Comparison of ENCODE assay signal across 8 cellular contexts in genomic region chr17:36602924-36603384, GRCh38. TPM values are rescaled to one million over a fixed set of nuclear protein-coding genes. Genes with fewer than 3 reads are reported as not detected.
DNase-seq lines count a peak whose midpoint lies in the region; ATAC-seq and TF ChIP-seq lines count a peak whose summit lies in the region.

No MANE protein-coding gene starts in this region.

- TF ChIP-seq CTCF in DOHH2 (IDR thresholded peaks at IDR 0.05; ENCODE audit: low read depth, low read length, poor library complexity, severe bottlenecking): peak; percentile 83
- peak; percentile 62 to 85 (median 77) for TF ChIP-seq CTCF in heart right ventricle (IDR thresholded peaks at IDR 0.05)
- TF ChIP-seq CTCF in psoas muscle (IDR thresholded peaks at IDR 0.05): peak; percentile 79
- peak; percentile 1 to 68 (median 60) for TF ChIP-seq CTCF in vagina (IDR thresholded peaks at IDR 0.05)

- peak overlapping the region; percentile 75 for H3K4me2 ChIP-seq in DOHH2 (ENCODE audit: low read length)

- H3K4me3 Mint-ChIP-seq in activated naive CD8-positive, alpha-beta T cell: peak overlapping the region; percentile 94

- 30 to 34% methylated on average over 5 of the region's 5 CpGs for WGBS in heart right ventricle, 2 donors
- 17% methylated on average over 5 of the region's 5 CpGs for WGBS in psoas muscle, 3 donors

- H3K9me3 Mint-ChIP-seq in activated naive CD8-positive, alpha-beta T cell (ENCODE audit: low read depth): no peaks in the 10 kb centered on the region

- peak overlapping the region; percentile 64 for H3K27ac Mint-ChIP-seq in activated naive CD8-positive, alpha-beta T cell

- peaks cover 60% of the 10 kb centered on the region for H3K79me2 ChIP-seq in DOHH2 (ENCODE audit: control insufficient read depth, low read length)

- H3K27ac ChIP-seq in DOHH2 (ENCODE audit: low read depth, low read length) (peak overlapping the region; percentile 43), heart right ventricle (no peak overlapping the region), psoas muscle (no peak overlapping the region), vagina (no peak overlapping the region)

- peak; percentile 63 for DNase-seq in M059J (ENCODE audit: low read depth)
- DNase-seq in heart right ventricle: peak in 1 of 2 donors; percentile 47
- peak; percentile 49 to 56 for DNase-seq in psoas muscle
- no peak for DNase-seq in vagina (ENCODE audit: extremely low spot score in 2 of 2)

- H3K27me3 ChIP-seq in DOHH2 (ENCODE audit: control insufficient read depth, low read length) (no peaks in the 10 kb centered on the region), heart right ventricle (no peaks in the 10 kb centered on the region), psoas muscle (ENCODE audit: insufficient read depth in 3 of 3, low read length in 2 of 3) (no peaks in the 10 kb centered on the region), vagina (no peaks in the 10 kb centered on the region)

- peak overlapping the region; percentile 100 for H3K4me3 ChIP-seq in DOHH2 (ENCODE audit: low read length)
- H3K4me3 ChIP-seq in heart right ventricle: peak overlapping the region in 8 of 10 donors; percentile 72 to 98 (median 90)
- H3K4me3 ChIP-seq in psoas muscle: peak overlapping the region; percentile 92
- H3K4me3 ChIP-seq in vagina: peak overlapping the region; percentile 95 to 98

- peaks cover 36% of the 10 kb centered on the region for H3K36me3 ChIP-seq in DOHH2 (ENCODE audit: control insufficient read depth, low read length)
- peaks cover 0 to 8% (median 0%) of the 10 kb centered on the region in 9 donors for H3K36me3 ChIP-seq in heart right ventricle
- H3K36me3 ChIP-seq in psoas muscle (ENCODE audit: insufficient read depth in 1 of 2, low read depth in 1 of 2): peaks cover 0 to 8% of the 10 kb centered on the region in 2 donors
- H3K36me3 ChIP-seq in vagina: no peaks in the 10 kb centered on the region

- no peaks in the 10 kb centered on the region for H3K9me2 ChIP-seq in DOHH2 (replicated peaks; ENCODE audit: control insufficient read depth, low read length)

- ATAC-seq in SK-N-SH treated with all-trans-retinoic acid at 6 μM for 48 hours: peak; percentile 23
- no peak for ATAC-seq in heart right ventricle
- ATAC-seq in psoas muscle: peak; percentile 25 to 49 (median 40)
- no peak for ATAC-seq in HG03097 (IDR thresholded peaks at IDR 0.05; ENCODE audit: low FRiP score, unreplicated experiment)

- H3K9me3 ChIP-seq in DOHH2 (ENCODE audit: control insufficient read depth, insufficient read depth, low read length) (no peaks in the 10 kb centered on the region), heart right ventricle (no peaks in the 10 kb centered on the region), psoas muscle (no peaks in the 10 kb centered on the region), vagina (no peaks in the 10 kb centered on the region)

- H3K4me1 ChIP-seq in DOHH2 (ENCODE audit: control insufficient read depth, low read length) (peaks cover 31% of the 10 kb centered on the region), heart right ventricle (peaks cover 0 to 26% (median 19%) of the 10 kb centered on the region in 9 donors), psoas muscle (peaks cover 14% of the 10 kb centered on the region), vagina (peaks cover 25% of the 10 kb centered on the region)

- H3K27me3 Mint-ChIP-seq in activated naive CD8-positive, alpha-beta T cell: no peaks in the 10 kb centered on the region

- H4K20me1 ChIP-seq in DOHH2 (ENCODE audit: control insufficient read depth, insufficient read depth, low read depth, low read length): peaks cover 17% of the 10 kb centered on the region; the same call in 1 of the 2 replicates

- peaks cover 9% of the 10 kb centered on the region for H3K36me3 Mint-ChIP-seq in activated naive CD8-positive, alpha-beta T cell

- H3F3A ChIP-seq in DOHH2 (ENCODE audit: control insufficient read depth, insufficient read depth): no peaks in the 10 kb centered on the region

- intact Hi-C loops in heart right ventricle (cut with DNase I): loop anchor here in 2 of 10 donors (5.0 to 10.0 kb wide), 2 partner anchors 344 to 772 kb away; partner anchors contain the start of genes AATF (in 1 of the 2) and C17orf78 (in 1 of the 2)
- intact Hi-C loops in psoas muscle (cut with DNase I): loop anchor here (2.0 to 5.0 kb wide), 3 partner anchors 66 to 769 kb away; no protein-coding TSS in a partner anchor
- intact Hi-C loops in vagina (cut with DNase I): no loop called here

- no peak for TF ChIP-seq POLR2A in vagina (IDR thresholded peaks at IDR 0.05)

- peaks cover 40% of the 10 kb centered on the region for H3K4me1 Mint-ChIP-seq in activated naive CD8-positive, alpha-beta T cell (ENCODE audit: low read depth)

TF ChIP-seq in SK-N-SH treated with all-trans-retinoic acid at 6 μM for 48 hours, 23 proteins besides CTCF, POLR2A, EP300 and RAD21:
- no peak for TF ChIP-seq ZC3H10 (CRISPR knock-in tag; IDR thresholded peaks at IDR 0.05)
- TF ChIP-seq RARB (CRISPR knock-in tag; IDR thresholded peaks at IDR 0.05): no peak
- TF ChIP-seq, protein P1, sequence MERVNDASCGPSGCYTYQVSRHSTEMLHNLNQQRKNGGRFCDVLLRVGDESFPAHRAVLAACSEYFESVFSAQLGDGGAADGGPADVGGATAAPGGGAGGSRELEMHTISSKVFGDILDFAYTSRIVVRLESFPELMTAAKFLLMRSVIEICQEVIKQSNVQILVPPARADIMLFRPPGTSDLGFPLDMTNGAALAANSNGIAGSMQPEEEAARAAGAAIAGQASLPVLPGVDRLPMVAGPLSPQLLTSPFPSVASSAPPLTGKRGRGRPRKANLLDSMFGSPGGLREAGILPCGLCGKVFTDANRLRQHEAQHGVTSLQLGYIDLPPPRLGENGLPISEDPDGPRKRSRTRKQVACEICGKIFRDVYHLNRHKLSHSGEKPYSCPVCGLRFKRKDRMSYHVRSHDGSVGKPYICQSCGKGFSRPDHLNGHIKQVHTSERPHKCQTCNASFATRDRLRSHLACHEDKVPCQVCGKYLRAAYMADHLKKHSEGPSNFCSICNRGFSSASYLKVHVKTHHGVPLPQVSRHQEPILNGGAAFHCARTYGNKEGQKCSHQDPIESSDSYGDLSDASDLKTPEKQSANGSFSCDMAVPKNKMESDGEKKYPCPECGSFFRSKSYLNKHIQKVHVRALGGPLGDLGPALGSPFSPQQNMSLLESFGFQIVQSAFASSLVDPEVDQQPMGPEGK (CRISPR knock-in tag; IDR thresholded peaks at IDR 0.05; ENCODE audit: borderline replicate concordance): peak; percentile 30; the same call in 1 of the 2 replicates

RNA-seq across cellular contexts. Expression of gene MRM1, which starts 1.6 kb away (rescaled TPM):
- total RNA-seq in M059J (2014; rRNA removed; shearing (Covaris generic)): 5.5 and 8.0 TPM in 2 replicates
- total RNA-seq in heart right ventricle (1 to 10 TPM; 5.5 to 8.8 (median 6.8) TPM), psoas muscle (10 to 100 TPM in 1 of 4 donors, 1 to 10 TPM in 3; 8.7 to 12.1 (median 8.9) TPM), vagina (2.7 TPM)
- polyA plus RNA-seq in heart right ventricle (10 to 100 TPM in 1 of 2 donors, 1 to 10 TPM in 1; 9.1 to 10.3 TPM), psoas muscle (10 to 100 TPM; 11.1 to 30.6 (median 18.3) TPM)

RNA-seq across cellular contexts. Expression of gene DHRS11, which starts 11.3 kb away (rescaled TPM):
- total RNA-seq in M059J (2014; rRNA removed; shearing (Covaris generic)): 15.4 and 20.2 TPM in 2 replicates
- total RNA-seq in heart right ventricle: 10 to 100 TPM; 11.0 to 24.7 (median 18.9) TPM
- 10 to 100 TPM; 12.9 to 23.3 TPM for polyA plus RNA-seq in heart right ventricle
- total RNA-seq in psoas muscle: 10 to 100 TPM in 3 of 4 donors, 1 to 10 TPM in 1; 9.4 to 16.0 (median 13.4) TPM
- polyA plus RNA-seq in psoas muscle: 10 to 100 TPM; 12.0 to 20.5 (median 14.5) TPM
- 12.0 TPM for total RNA-seq in vagina

RNA-seq across cellular contexts. Expression of gene GGNBP2, which starts 58.2 kb away (rescaled TPM):
- total RNA-seq in M059J (2014; rRNA removed; shearing (Covaris generic)): 48.5 and 58.9 TPM in 2 replicates
- total RNA-seq in heart right ventricle (10 to 100 TPM; 35.6 to 51.2 (median 48.1) TPM), psoas muscle (10 to 100 TPM; 35.6 to 54.4 (median 39.7) TPM), vagina (47.9 TPM)
- polyA plus RNA-seq in heart right ventricle (10 to 100 TPM; 25.9 to 41.3 TPM), psoas muscle (10 to 100 TPM; 29.2 to 44.6 (median 40.0) TPM)

Comparison
In these comparisons a context has a peak if more than half of its experiments do, and no peak if none do; other contexts are left out.
1. DNase-seq: peak in M059J (single experiment) and psoas muscle (2 of 2); none in vagina (0 of 2).
2. ATAC-seq: peak in SK-N-SH treated with all-trans-retinoic acid at 6 μM for 48 hours (single experiment) and psoas muscle (4 of 4); none in heart right ventricle (0 of 8) and HG03097 (single experiment).
3. Peak in every context shown above with its lines, with median percentiles within 50 percentile points of each other: H3K4me3 ChIP-seq and CTCF ChIP-seq.